ENCODE assay signal across 23 cellular contexts in genomic region chr4:86019906-86020305, GRCh38.
"Had no signal": no experiment of that assay in that cellular context is flagged by ENCODE, and none has a peak within 500 bp of the region (broad histone marks: within the 10 kb centered on the region; RNA-seq: fewer than 3 reads in every experiment).

No MANE protein-coding gene starts in this region.

- H3K4me3 ChIP-seq: PC-9, SK-N-MC had no signal

- H3K36me3 Mint-ChIP-seq: activated naive CD4-positive, alpha-beta T cell treated with anti-CD3 and anti-CD28 coated beads, Interleukin-2, amount 10 ng/mL, durations not matched to agents 7 days and 5 days; activated naive CD8-positive, alpha-beta T cell treated with anti-CD3 and anti-CD28 coated beads for 36 hours; WTC11 had no signal

- ATAC-seq: activated CD8-positive, alpha-beta T cell treated with anti-CD3 and anti-CD28 coated beads, Interleukin-2, amount 10 ng/mL, durations not matched to agents 7 days and 5 days; WTC11 had no signal

- H3K27ac ChIP-seq: PC-9, SK-N-MC had no signal

- H3K4me3 Mint-ChIP-seq: activated CD8-positive, alpha-beta T cell treated with anti-CD3 and anti-CD28 coated beads, Interleukin-2, amount 10 ng/mL, durations not matched to agents 7 days and 5 days; activated naive CD4-positive, alpha-beta T cell treated with anti-CD3 and anti-CD28 coated beads, Interleukin-2, amount 10 ng/mL, durations not matched to agents 7 days and 5 days; activated naive CD8-positive, alpha-beta T cell treated with anti-CD3 and anti-CD28 coated beads for 36 hours; activated T-helper 1 cell treated with anti-CD3 and anti-CD28 coated beads, Interleukin-12 subunit alpha, Interleukin-12 subunit beta, Interleukin-2, Interleukin-4 antibody, amounts not matched to agents 30 ng/mL and 10 ng/mL and 1 ng/mL, durations not matched to agents 14 hours and 24 hours and 36 hours; T-helper 1 cell treated with Interleukin-12 subunit alpha and Interleukin-12 subunit beta and Interleukin-4 antibody, amounts not matched to agents 30 μg/mL and 1 μg/mL, for 36 hours; WTC11 had no signal

- H3K4me1 Mint-ChIP-seq: activated naive CD4-positive, alpha-beta T cell treated with anti-CD3 and anti-CD28 coated beads, Interleukin-2, amount 10 ng/mL, durations not matched to agents 7 days and 5 days; activated naive CD8-positive, alpha-beta T cell treated with anti-CD3 and anti-CD28 coated beads for 36 hours had no signal

- H3K27me3 Mint-ChIP-seq: activated naive CD4-positive, alpha-beta T cell treated with anti-CD3 and anti-CD28 coated beads, Interleukin-2, amount 10 ng/mL, durations not matched to agents 7 days and 5 days; activated naive CD8-positive, alpha-beta T cell treated with anti-CD3 and anti-CD28 coated beads for 36 hours had no signal

- H3K4me2 ChIP-seq: PC-9 had no signal

- DNase-seq: activated CD4-positive, alpha-beta T cell treated with anti-CD3 and anti-CD28 coated beads for 48 hours; activated CD4-positive, alpha-beta T cell treated with anti-CD3 and anti-CD28 coated beads, Interleukin-2, amount 50 U/mL, for 4 hours; activated CD4-positive, CD25-positive, alpha-beta regulatory T cell treated with anti-CD3 and anti-CD28 coated beads, Interleukin-2, amount 50 U/mL, for 72 hours; activated CD8-positive, alpha-beta memory T cell treated with anti-CD3 and anti-CD28 coated beads, Interleukin-2, amount 50 U/mL, for 48 hours; activated CD8-positive, alpha-beta T cell treated with anti-CD3 and anti-CD28 coated beads, Interleukin-2, amount 10 ng/mL, durations not matched to agents 7 days and 5 days; activated effector memory CD4-positive, alpha-beta T cell treated with Interleukin-2 at 50 U/mL for 16 hours; activated naive CD4-positive, alpha-beta T cell treated with anti-CD3 and anti-CD28 coated beads, Interleukin-2, amount 10 ng/mL, durations not matched to agents 7 days and 5 days; activated naive CD8-positive, alpha-beta T cell treated with anti-CD3 and anti-CD28 coated beads for 36 hours; activated T-cell treated with anti-CD3 and anti-CD28 coated beads, Interleukin-2, amount 50 U/mL, for 1 hour; anterior cingulate cortex; central memory CD4-positive, alpha-beta T cell; Karpas-422; NCI-H1105 treated with DMSO at 0.1 percent for 48 hours; NCI-H1436 treated with DMSO at 0.1 percent for 48 hours; NCI-H187; NCI-H2081; NCI-H446; NCI-H524; PC-9 had no signal

- H2AFZ ChIP-seq: PC-9 had no signal

- H3K27ac Mint-ChIP-seq: activated CD8-positive, alpha-beta T cell treated with anti-CD3 and anti-CD28 coated beads, Interleukin-2, amount 10 ng/mL, durations not matched to agents 7 days and 5 days; activated naive CD4-positive, alpha-beta T cell treated with anti-CD3 and anti-CD28 coated beads, Interleukin-2, amount 10 ng/mL, durations not matched to agents 7 days and 5 days; activated naive CD8-positive, alpha-beta T cell treated with anti-CD3 and anti-CD28 coated beads for 36 hours; activated T-helper 1 cell treated with anti-CD3 and anti-CD28 coated beads, Interleukin-12 subunit alpha, Interleukin-12 subunit beta, Interleukin-2, Interleukin-4 antibody, amounts not matched to agents 30 ng/mL and 10 ng/mL and 1 ng/mL, durations not matched to agents 14 hours and 24 hours and 36 hours; T-helper 1 cell treated with Interleukin-12 subunit alpha and Interleukin-12 subunit beta and Interleukin-4 antibody, amounts not matched to agents 30 μg/mL and 1 μg/mL, for 36 hours; WTC11 had no signal

- H3K9me3 Mint-ChIP-seq: activated naive CD4-positive, alpha-beta T cell treated with anti-CD3 and anti-CD28 coated beads, Interleukin-2, amount 10 ng/mL, durations not matched to agents 7 days and 5 days; activated naive CD8-positive, alpha-beta T cell treated with anti-CD3 and anti-CD28 coated beads for 36 hours; activated T-helper 1 cell treated with anti-CD3 and anti-CD28 coated beads, Interleukin-12 subunit alpha, Interleukin-12 subunit beta, Interleukin-2, Interleukin-4 antibody, amounts not matched to agents 30 ng/mL and 10 ng/mL and 1 ng/mL, durations not matched to agents 14 hours and 24 hours and 36 hours; T-helper 1 cell treated with Interleukin-12 subunit alpha and Interleukin-12 subunit beta and Interleukin-4 antibody, amounts not matched to agents 30 μg/mL and 1 μg/mL, for 36 hours had no signal
